Comparison of ENCODE assay signal across 1 cellular context in genomic region chr17:74755533-74755932, GRCh38.
TF ChIP-seq lines count a peak whose summit lies in the region.

No MANE protein-coding gene starts in this region.

TF ChIP-seq in HepG2, 621 proteins besides CTCF, POLR2A, EP300 and RAD21:
- TF ChIP-seq ETV5 (CRISPR knock-in tag; IDR thresholded peaks at IDR 0.05; ENCODE audit: borderline replicate concordance): no peak
- no peak for TF ChIP-seq KMT2B (CRISPR knock-in tag; IDR thresholded peaks at IDR 0.05)
- peak; percentile 50 for TF ChIP-seq AGO2 (optimal IDR thresholded peaks at IDR 0.05; ENCODE audit: low read depth, low read length)
- TF ChIP-seq RBM22 (optimal IDR thresholded peaks at IDR 0.05; ENCODE audit: low read length): peak; percentile 54
- no peak for TF ChIP-seq JDP2 (CRISPR knock-in tag; IDR thresholded peaks at IDR 0.05; ENCODE audit: borderline replicate concordance)
- TF ChIP-seq, protein P1, sequence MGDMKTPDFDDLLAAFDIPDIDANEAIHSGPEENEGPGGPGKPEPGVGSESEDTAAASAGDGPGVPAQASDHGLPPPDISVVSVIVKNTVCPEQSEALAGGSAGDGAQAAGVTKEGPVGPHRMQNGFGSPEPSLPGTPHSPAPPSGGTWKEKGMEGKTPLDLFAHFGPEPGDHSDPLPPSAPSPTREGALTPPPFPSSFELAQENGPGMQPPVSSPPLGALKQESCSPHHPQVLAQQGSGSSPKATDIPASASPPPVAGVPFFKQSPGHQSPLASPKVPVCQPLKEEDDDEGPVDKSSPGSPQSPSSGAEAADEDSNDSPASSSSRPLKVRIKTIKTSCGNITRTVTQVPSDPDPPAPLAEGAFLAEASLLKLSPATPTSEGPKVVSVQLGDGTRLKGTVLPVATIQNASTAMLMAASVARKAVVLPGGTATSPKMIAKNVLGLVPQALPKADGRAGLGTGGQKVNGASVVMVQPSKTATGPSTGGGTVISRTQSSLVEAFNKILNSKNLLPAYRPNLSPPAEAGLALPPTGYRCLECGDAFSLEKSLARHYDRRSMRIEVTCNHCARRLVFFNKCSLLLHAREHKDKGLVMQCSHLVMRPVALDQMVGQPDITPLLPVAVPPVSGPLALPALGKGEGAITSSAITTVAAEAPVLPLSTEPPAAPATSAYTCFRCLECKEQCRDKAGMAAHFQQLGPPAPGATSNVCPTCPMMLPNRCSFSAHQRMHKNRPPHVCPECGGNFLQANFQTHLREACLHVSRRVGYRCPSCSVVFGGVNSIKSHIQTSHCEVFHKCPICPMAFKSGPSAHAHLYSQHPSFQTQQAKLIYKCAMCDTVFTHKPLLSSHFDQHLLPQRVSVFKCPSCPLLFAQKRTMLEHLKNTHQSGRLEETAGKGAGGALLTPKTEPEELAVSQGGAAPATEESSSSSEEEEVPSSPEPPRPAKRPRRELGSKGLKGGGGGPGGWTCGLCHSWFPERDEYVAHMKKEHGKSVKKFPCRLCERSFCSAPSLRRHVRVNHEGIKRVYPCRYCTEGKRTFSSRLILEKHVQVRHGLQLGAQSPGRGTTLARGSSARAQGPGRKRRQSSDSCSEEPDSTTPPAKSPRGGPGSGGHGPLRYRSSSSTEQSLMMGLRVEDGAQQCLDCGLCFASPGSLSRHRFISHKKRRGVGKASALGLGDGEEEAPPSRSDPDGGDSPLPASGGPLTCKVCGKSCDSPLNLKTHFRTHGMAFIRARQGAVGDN (CRISPR knock-in tag; IDR thresholded peaks at IDR 0.05): peak; percentile 32; the same call in 1 of the 2 replicates
